Comparison of ENCODE assay signal across 8 cellular contexts in the genomic region with DNA sequence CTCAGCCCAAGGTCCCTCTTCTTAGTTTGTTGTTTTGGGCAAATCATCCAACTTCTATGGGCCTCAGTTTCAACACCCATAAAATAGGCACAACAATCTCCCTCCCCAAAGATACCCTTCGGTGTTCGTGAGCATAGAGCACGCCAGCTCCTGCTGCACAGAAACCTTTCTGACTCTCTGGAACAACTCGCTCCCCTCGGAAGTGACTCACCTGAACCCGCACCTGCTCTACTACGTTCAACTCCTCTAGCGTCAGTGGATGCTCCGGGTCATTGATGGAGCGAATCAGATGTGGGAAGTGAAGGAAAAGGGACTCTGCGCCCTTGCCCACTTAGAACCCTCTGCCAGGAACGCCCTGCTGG. TPM values are rescaled to one million over a fixed set of nuclear protein-coding genes. Genes with fewer than 3 reads are reported as not detected.
DNase-seq lines count a peak whose midpoint lies in the region; ATAC-seq and TF ChIP-seq lines count a peak whose summit lies in the region.

No MANE protein-coding gene starts in this region.

- H3K27me3 Mint-ChIP-seq in activated T-cell treated with anti-CD3 and anti-CD28 coated beads, Interleukin-2, amount 50 U/mL, for 4 hours (ENCODE audit: low read depth), result no peaks in the 10 kb centered on the region

- peak; percentile 58 for DNase-seq in GM13976 (ENCODE audit: low spot score)
- peak; percentile 57 for DNase-seq in activated T-cell treated with anti-CD3 and anti-CD28 coated beads, Interleukin-2, amount 50 U/mL, for 4 hours
- DNase-seq in iPS DF 6.9 (ENCODE audit: low read depth, low spot score), result no peak
- DNase-seq in stimulated activated CD4-positive, alpha-beta T cell treated with anti-CD3 and anti-CD28 coated beads, Interleukin-15, amount 100 ng/mL, for 48 hours (ENCODE audit: low read depth in 2 of 2), result peak; percentile 38 to 54
- DNase-seq in HEK293T (ENCODE audit: extremely low spot score), result no peak
- DNase-seq in H4 (ENCODE audit: low spot score), result no peak

- CTCF ChIA-PET in HEK293T (lab: Yijun Ruan, JAX), result interaction anchor here (1.9 kb wide), 1 partner anchor 38 kb away, joined by 7 read pairs; no protein-coding TSS in a partner anchor

- peak overlapping the region; percentile 99 for H3K4me3 Mint-ChIP-seq in activated T-cell treated with anti-CD3 and anti-CD28 coated beads, Interleukin-2, amount 50 U/mL, for 4 hours

- H3K9me3 Mint-ChIP-seq in activated T-cell treated with anti-CD3 and anti-CD28 coated beads, Interleukin-2, amount 50 U/mL, for 4 hours, result no peaks in the 10 kb centered on the region

- ATAC-seq in HG03521 (IDR thresholded peaks at IDR 0.05; ENCODE audit: unreplicated experiment) (peak; percentile 32), GM21576 (IDR thresholded peaks at IDR 0.05; ENCODE audit: unreplicated experiment) (no peak)
- peak; percentile 71 to 76 for ATAC-seq in activated T-cell treated with anti-CD3 and anti-CD28 coated beads, Interleukin-2, amount 50 U/mL, for 4 hours

- peaks cover 47% of the 10 kb centered on the region for H3K4me1 Mint-ChIP-seq in activated T-cell treated with anti-CD3 and anti-CD28 coated beads, Interleukin-2, amount 50 U/mL, for 4 hours (ENCODE audit: low read depth)

- POLR2A ChIA-PET in HEK293T (lab: Yijun Ruan, JAX), result interaction anchor here (1.0 to 1.7 kb wide), 6 partner anchors 15 to 235 kb away, joined by 3 to 7 read pairs (median 3); a partner anchor contains a TSS

- H3K27ac ChIP-seq in iPS DF 6.9 (ENCODE audit: low read length), result no peak overlapping the region

- H3K4me1 ChIP-seq in iPS DF 6.9 (ENCODE audit: control insufficient read depth, insufficient read depth, low read length), result 0 out of 2 replicates have a peak, but pooled peaks cover 2% of the 10 kb centered on the region

- no peak for TF ChIP-seq CTCF in GM13976 (IDR thresholded peaks at IDR 0.05; ENCODE audit: borderline replicate concordance, control extremely low read depth, extremely low read depth, insufficient read depth, missing control alignments)

- H3K36me3 ChIP-seq in iPS DF 6.9 (ENCODE audit: control insufficient read depth, insufficient read depth, low read length), result no peaks in the 10 kb centered on the region

- no peaks in the 10 kb centered on the region for H3K27me3 ChIP-seq in iPS DF 6.9 (ENCODE audit: control insufficient read depth, insufficient read depth, low read length)

- H3K9me3 ChIP-seq in iPS DF 6.9 (ENCODE audit: control insufficient read depth, insufficient read depth, low read length), result no peaks in the 10 kb centered on the region

- peaks cover 30% of the 10 kb centered on the region for H3K36me3 Mint-ChIP-seq in activated T-cell treated with anti-CD3 and anti-CD28 coated beads, Interleukin-2, amount 50 U/mL, for 4 hours (ENCODE audit: insufficient read depth)

- in situ Hi-C loops in GM13976 (cut with MboI; ENCODE audit: low sequenced_read_pairs, unreplicated experiment), result no loop called here

- WGBS in iPS DF 6.9 (ENCODE audit: insufficient coverage, insufficient read length), result no CpG with 5 or more reads among the region's 12 CpGs

- H3K4me3 ChIP-seq in iPS DF 6.9 (ENCODE audit: low read length), result peak overlapping the region; percentile 76; the same call in 1 of the 2 replicates

TF ChIP-seq in HEK293T, 16 proteins besides CTCF, POLR2A, EP300 and RAD21:
- TF ChIP-seq, protein P1, sequence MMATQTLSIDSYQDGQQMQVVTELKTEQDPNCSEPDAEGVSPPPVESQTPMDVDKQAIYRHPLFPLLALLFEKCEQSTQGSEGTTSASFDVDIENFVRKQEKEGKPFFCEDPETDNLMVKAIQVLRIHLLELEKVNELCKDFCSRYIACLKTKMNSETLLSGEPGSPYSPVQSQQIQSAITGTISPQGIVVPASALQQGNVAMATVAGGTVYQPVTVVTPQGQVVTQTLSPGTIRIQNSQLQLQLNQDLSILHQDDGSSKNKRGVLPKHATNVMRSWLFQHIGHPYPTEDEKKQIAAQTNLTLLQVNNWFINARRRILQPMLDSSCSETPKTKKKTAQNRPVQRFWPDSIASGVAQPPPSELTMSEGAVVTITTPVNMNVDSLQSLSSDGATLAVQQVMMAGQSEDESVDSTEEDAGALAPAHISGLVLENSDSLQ (IDR thresholded peaks at IDR 0.05), result no peak
- TF ChIP-seq TARDBP (IDR thresholded peaks at IDR 0.05) (no peak), ZNF384 (IDR thresholded peaks at IDR 0.05) (no peak), ELF4 (IDR thresholded peaks at IDR 0.05) (no peak), HDGF (IDR thresholded peaks at IDR 0.05; ENCODE audit: borderline replicate concordance) (no peak)

RNA-seq across cellular contexts. Expression of a gene that starts 0.4 kb away (rescaled TPM):
- 100 to 1,000 TPM; 201 to 220 (median 212) TPM for total RNA-seq in activated T-cell treated with anti-CD3 and anti-CD28 coated beads, Interleukin-2, amount 50 U/mL, for 4 hours
- 207 and 213 TPM in 2 replicates for total RNA-seq in H4 (2014; rRNA removed; shearing (Covaris generic))

RNA-seq across cellular contexts. Expression of a gene that starts 1.6 kb away (rescaled TPM):
- 10 to 100 TPM; 22.6 to 25.3 (median 24.3) TPM for total RNA-seq in activated T-cell treated with anti-CD3 and anti-CD28 coated beads, Interleukin-2, amount 50 U/mL, for 4 hours
- 13.8 and 15.6 TPM in 2 replicates for total RNA-seq in H4 (2014; rRNA removed; shearing (Covaris generic))

RNA-seq across cellular contexts. Expression of a gene that starts 8.4 kb away (rescaled TPM):
- under 1 TPM; 0.15 to 0.50 (median 0.38) TPM for total RNA-seq in activated T-cell treated with anti-CD3 and anti-CD28 coated beads, Interleukin-2, amount 50 U/mL, for 4 hours
- 0.12 TPM in 1 of 2 replicates, not detected in the other for total RNA-seq in H4 (2014; rRNA removed; shearing (Covaris generic))

RNA-seq across cellular contexts. Expression of a gene that starts 15.1 kb away (rescaled TPM):
- not detected for total RNA-seq in activated T-cell treated with anti-CD3 and anti-CD28 coated beads, Interleukin-2, amount 50 U/mL, for 4 hours
- total RNA-seq in H4 (2014; rRNA removed; shearing (Covaris generic)), result not detected in 2 replicates

RNA-seq across cellular contexts. Expression of a gene that starts 27.3 kb away (rescaled TPM):
- total RNA-seq in activated T-cell treated with anti-CD3 and anti-CD28 coated beads, Interleukin-2, amount 50 U/mL, for 4 hours, result under 1 TPM in 2 of 3 donors, not detected in 1; 0.10 to 0.30 TPM
- total RNA-seq in H4 (2014; rRNA removed; shearing (Covaris generic)), result 0.68 and 1.2 TPM in 2 replicates

Comparison
In these comparisons a context has a peak if more than half of its experiments do, and no peak if none do; other contexts are left out.
1. DNase-seq: peak in GM13976 (single experiment), activated T-cell treated with anti-CD3 and anti-CD28 coated beads, Interleukin-2, amount 50 U/mL, for 4 hours (single experiment) and stimulated activated CD4-positive, alpha-beta T cell treated with anti-CD3 and anti-CD28 coated beads, Interleukin-15, amount 100 ng/mL, for 48 hours (2 of 2); none in iPS DF 6.9 (single experiment), HEK293T (single experiment) and H4 (single experiment).